In genomic region chr6:14423330-14423729, GRCh38 we compare ENCODE assay signal across 20 cellular contexts.
A peak's percentile ranks its signal among the peaks of the same experiment; 100 is the strongest.
DNase-seq lines count a peak whose midpoint lies in the region; ATAC-seq and TF ChIP-seq lines count a peak whose summit lies in the region.
"Had no signal": no experiment of that assay in that cellular context is flagged by ENCODE, and none has a peak within 500 bp of the region (broad histone marks: within the 10 kb centered on the region; RNA-seq: fewer than 3 reads in every experiment).

No MANE protein-coding gene starts in this region.

- no peaks in the 10 kb centered on the region for H3K36me3 Mint-ChIP-seq in stimulated activated naive CD8-positive, alpha-beta T cell treated with anti-CD3 and anti-CD28 coated beads, Interleukin-15, Interleukin-2, amounts not matched to agents 100 ng/mL and 50 ng/mL, for 24 hours (ENCODE audit: low read depth)
- H3K36me3 Mint-ChIP-seq in naive B cell, result peaks cover 0 to 4% of the 10 kb centered on the region in 2 donors
- H3K36me3 Mint-ChIP-seq: CD8-positive, alpha-beta T cell; mesothelial cell of epicardium had no signal

- H3K4ac ChIP-seq in mesendoderm (ENCODE audit: low read depth, low read length), result no peak overlapping the region

- H3K79me2 ChIP-seq in mesendoderm (ENCODE audit: control insufficient read depth, insufficient read depth, low read length) (no peaks in the 10 kb centered on the region), PC-9 (ENCODE audit: low read depth) (no peaks in the 10 kb centered on the region)

- no peak overlapping the region for H4K8ac ChIP-seq in mesendoderm (ENCODE audit: low read depth, low read length)

- H3K9ac ChIP-seq in mesendoderm (ENCODE audit: low read length), result no peak overlapping the region

- no peak overlapping the region for H2AFZ ChIP-seq in PC-9

- no peaks in the 10 kb centered on the region for H3K4me1 ChIP-seq in mesendoderm (ENCODE audit: control insufficient read depth, low read depth, low read length)
- no peaks in the 10 kb centered on the region for H3K4me1 ChIP-seq in PC-9 (replicated peaks; ENCODE audit: insufficient read depth)
- H3K4me1 ChIP-seq: HAP-1, prostate gland, SJSA1, testis had no signal

- H2BK15ac ChIP-seq in mesendoderm (replicated peaks; ENCODE audit: low read depth), result no peak overlapping the region

- no peak overlapping the region for H2AK5ac ChIP-seq in mesendoderm (ENCODE audit: low read length)

- H3K27ac ChIP-seq in WERI-Rb-1 (no peak overlapping the region), mesendoderm (ENCODE audit: low read depth, low read length) (no peak overlapping the region), PC-9 (no peak overlapping the region)
- H3K27ac ChIP-seq: prostate gland, SJSA1, testis had no signal

- ATAC-seq in stimulated activated naive CD8-positive, alpha-beta T cell treated with anti-CD3 and anti-CD28 coated beads, Interleukin-15, amount 100 ng/mL, for 72 hours, result no peak
- ATAC-seq in naive B cell (ENCODE audit: low read depth in 2 of 2), result no peak
- no peak for ATAC-seq in left colon
- ATAC-seq: CD8-positive, alpha-beta T cell; effector memory CD8-positive, alpha-beta T cell had no signal

- no peak overlapping the region for H3K23ac ChIP-seq in mesendoderm (ENCODE audit: low read length)

- H3K4me1 Mint-ChIP-seq in stimulated activated naive CD8-positive, alpha-beta T cell treated with anti-CD3 and anti-CD28 coated beads, Interleukin-15, Interleukin-2, amounts not matched to agents 100 ng/mL and 50 ng/mL, for 24 hours (ENCODE audit: low read depth), result peaks cover 28% of the 10 kb centered on the region
- H3K4me1 Mint-ChIP-seq in stimulated activated naive CD8-positive, alpha-beta T cell treated with anti-CD3 and anti-CD28 coated beads, Interleukin-15, amount 100 ng/mL, for 72 hours, result peaks cover 6% of the 10 kb centered on the region
- H3K4me1 Mint-ChIP-seq in naive B cell, result peaks cover 21 to 31% (median 22%) of the 10 kb centered on the region in 3 donors
- H3K4me1 Mint-ChIP-seq: mesothelial cell of epicardium had no signal

- no peak overlapping the region for H3K18ac ChIP-seq in mesendoderm (ENCODE audit: low read length)

- H3K79me1 ChIP-seq in mesendoderm (ENCODE audit: low read length), result no peaks in the 10 kb centered on the region

- no peak overlapping the region for H3K4me3 Mint-ChIP-seq in stimulated activated naive CD8-positive, alpha-beta T cell treated with anti-CD3 and anti-CD28 coated beads, Interleukin-15, Interleukin-2, amounts not matched to agents 100 ng/mL and 50 ng/mL, for 24 hours
- H3K4me3 Mint-ChIP-seq in stimulated activated naive CD8-positive, alpha-beta T cell treated with anti-CD3 and anti-CD28 coated beads, Interleukin-15, amount 100 ng/mL, for 72 hours, result no peak overlapping the region
- peak overlapping the region in 1 of 8 donors; percentile 51 for H3K4me3 Mint-ChIP-seq in naive B cell
- H3K4me3 Mint-ChIP-seq: CD8-positive, alpha-beta T cell; effector memory CD8-positive, alpha-beta T cell; mesothelial cell of epicardium had no signal

- CTCF ChIA-PET in PC-9 (lab: Charles Lee), result no interaction called here

- H3K36me3 ChIP-seq in WERI-Rb-1 (no peaks in the 10 kb centered on the region), mesendoderm (ENCODE audit: control insufficient read depth, insufficient read depth, low read length) (no peaks in the 10 kb centered on the region), PC-9 (ENCODE audit: low read depth) (no peaks in the 10 kb centered on the region)
- H3K36me3 ChIP-seq: HAP-1, prostate gland, SJSA1 had no signal

- no peaks in the 10 kb centered on the region for H3K9me3 Mint-ChIP-seq in stimulated activated naive CD8-positive, alpha-beta T cell treated with anti-CD3 and anti-CD28 coated beads, Interleukin-15, Interleukin-2, amounts not matched to agents 100 ng/mL and 50 ng/mL, for 24 hours
- H3K9me3 Mint-ChIP-seq in stimulated activated naive CD8-positive, alpha-beta T cell treated with anti-CD3 and anti-CD28 coated beads, Interleukin-15, amount 100 ng/mL, for 72 hours, result no peaks in the 10 kb centered on the region
- peaks cover 0 to 2% (median 0%) of the 10 kb centered on the region in 7 donors for H3K9me3 Mint-ChIP-seq in naive B cell
- H3K9me3 Mint-ChIP-seq: CD8-positive, alpha-beta T cell; effector memory CD8-positive, alpha-beta T cell had no signal

- no peak overlapping the region for H4K5ac ChIP-seq in mesendoderm (ENCODE audit: low read length)

- H2BK5ac ChIP-seq in mesendoderm (ENCODE audit: low read length), result no peak overlapping the region

- POLR2A ChIA-PET in PC-9 (lab: Charles Lee; ENCODE audit: unreplicated experiment), result no interaction called here

- no peak overlapping the region for H2BK120ac ChIP-seq in mesendoderm (ENCODE audit: low read depth, low read length)

- DNase-seq in stimulated activated naive CD8-positive, alpha-beta T cell treated with anti-CD3 and anti-CD28 coated beads, Interleukin-15, amount 100 ng/mL, for 72 hours, result no peak
- peak; percentile 26 for DNase-seq in fibroblast of gingiva (ENCODE audit: low read depth)
- DNase-seq in naive B cell, result no peak
- no peak for DNase-seq in WERI-Rb-1
- no peak for DNase-seq in mesendoderm
- no peak for DNase-seq in left colon
- no peak for DNase-seq in PC-9
- DNase-seq: activated CD4-positive, CD25-positive, alpha-beta regulatory T cell; activated effector memory CD4-positive, alpha-beta T cell treated with anti-CD3 and anti-CD28 coated beads, Interleukin-2, amount 50 U/mL, for 16 hours; CD8-positive, alpha-beta T cell; DMS53; effector memory CD8-positive, alpha-beta T cell; Kasumi-1; NCI-H2107; testis had no signal

- H3K27ac Mint-ChIP-seq in stimulated activated naive CD8-positive, alpha-beta T cell treated with anti-CD3 and anti-CD28 coated beads, Interleukin-15, Interleukin-2, amounts not matched to agents 100 ng/mL and 50 ng/mL, for 24 hours, result peak overlapping the region; percentile 43
- no peak overlapping the region for H3K27ac Mint-ChIP-seq in stimulated activated naive CD8-positive, alpha-beta T cell treated with anti-CD3 and anti-CD28 coated beads, Interleukin-15, amount 100 ng/mL, for 72 hours
- H3K27ac Mint-ChIP-seq in naive B cell, result peak overlapping the region in 4 of 6 donors; percentile 23 to 78 (median 67)
- H3K27ac Mint-ChIP-seq: CD8-positive, alpha-beta T cell; effector memory CD8-positive, alpha-beta T cell; mesothelial cell of epicardium had no signal

- BruUV-seq in PC-9 (replicated peaks; lab: Mats Ljungman, UMichigan), result no TSS peak

- H3K27me3 ChIP-seq in WERI-Rb-1 (ENCODE audit: insufficient read depth, low read depth, severe bottlenecking), result no peaks in the 10 kb centered on the region
- H3K27me3 ChIP-seq in mesendoderm (ENCODE audit: insufficient read depth, low read length, poor library complexity), result no peaks in the 10 kb centered on the region
- H3K27me3 ChIP-seq in PC-9 (ENCODE audit: insufficient read depth, low read depth), result no peaks in the 10 kb centered on the region
- H3K27me3 ChIP-seq: SJSA1, testis had no signal

- H3K9me3 ChIP-seq in WERI-Rb-1 (ENCODE audit: severe bottlenecking) (no peaks in the 10 kb centered on the region), PC-9 (ENCODE audit: insufficient read depth, low read depth) (no peaks in the 10 kb centered on the region)
- H3K9me3 ChIP-seq: HAP-1, prostate gland, SJSA1, testis had no signal

- intact Hi-C loops in left colon (cut with DNase I, micrococcal nuclease) (no loop called here), PC-9 (cut with micrococcal nuclease; ENCODE audit: unreplicated experiment) (no loop called here)

- H3K27me3 Mint-ChIP-seq in stimulated activated naive CD8-positive, alpha-beta T cell treated with anti-CD3 and anti-CD28 coated beads, Interleukin-15, Interleukin-2, amounts not matched to agents 100 ng/mL and 50 ng/mL, for 24 hours, result no peaks in the 10 kb centered on the region
- no peaks in the 10 kb centered on the region for H3K27me3 Mint-ChIP-seq in stimulated activated naive CD8-positive, alpha-beta T cell treated with anti-CD3 and anti-CD28 coated beads, Interleukin-15, amount 100 ng/mL, for 72 hours
- no peaks in the 10 kb centered on the region for H3K27me3 Mint-ChIP-seq in naive B cell

- H3K56ac ChIP-seq in mesendoderm (ENCODE audit: low read length), result no peak overlapping the region

- H3K9me2 ChIP-seq in PC-9 (ENCODE audit: insufficient read depth), result no peaks in the 10 kb centered on the region

- H3F3A ChIP-seq in PC-9 (ENCODE audit: insufficient read depth, low read depth), result no peaks in the 10 kb centered on the region

- H3K4me3 ChIP-seq in WERI-Rb-1 (ENCODE audit: low read depth, low read length) (no peak overlapping the region), mesendoderm (ENCODE audit: low read length) (no peak overlapping the region), PC-9 (no peak overlapping the region)
- H3K4me3 ChIP-seq: HAP-1, prostate gland, SJSA1, testis had no signal

- TF ChIP-seq CTCF in WERI-Rb-1 (IDR thresholded peaks at IDR 0.05; ENCODE audit: low read depth, low read length) (no peak), PC-9 (conservative IDR thresholded peaks at IDR 0.05) (no peak)

- H3K4me2 ChIP-seq in mesendoderm (ENCODE audit: low read length) (no peak overlapping the region), PC-9 (no peak overlapping the region)

- no peaks in the 10 kb centered on the region for H4K20me1 ChIP-seq in PC-9 (ENCODE audit: insufficient read depth)

- no CpG with 5 or more reads among the region's 5 CpGs for WGBS in mesendoderm (ENCODE audit: extremely low coverage, insufficient coverage, low lambda C conversion rate)

Comparison
In these comparisons a context has a peak if more than half of its experiments do, and no peak if none do; other contexts are left out.
1. H3K27ac Mint-ChIP-seq: peak in stimulated activated naive CD8-positive, alpha-beta T cell treated with anti-CD3 and anti-CD28 coated beads, Interleukin-15, Interleukin-2, amounts not matched to agents 100 ng/mL and 50 ng/mL, for 24 hours (single experiment) and naive B cell (4 of 6); none in stimulated activated naive CD8-positive, alpha-beta T cell treated with anti-CD3 and anti-CD28 coated beads, Interleukin-15, amount 100 ng/mL, for 72 hours (0 of 2).